In the genomic region with DNA sequence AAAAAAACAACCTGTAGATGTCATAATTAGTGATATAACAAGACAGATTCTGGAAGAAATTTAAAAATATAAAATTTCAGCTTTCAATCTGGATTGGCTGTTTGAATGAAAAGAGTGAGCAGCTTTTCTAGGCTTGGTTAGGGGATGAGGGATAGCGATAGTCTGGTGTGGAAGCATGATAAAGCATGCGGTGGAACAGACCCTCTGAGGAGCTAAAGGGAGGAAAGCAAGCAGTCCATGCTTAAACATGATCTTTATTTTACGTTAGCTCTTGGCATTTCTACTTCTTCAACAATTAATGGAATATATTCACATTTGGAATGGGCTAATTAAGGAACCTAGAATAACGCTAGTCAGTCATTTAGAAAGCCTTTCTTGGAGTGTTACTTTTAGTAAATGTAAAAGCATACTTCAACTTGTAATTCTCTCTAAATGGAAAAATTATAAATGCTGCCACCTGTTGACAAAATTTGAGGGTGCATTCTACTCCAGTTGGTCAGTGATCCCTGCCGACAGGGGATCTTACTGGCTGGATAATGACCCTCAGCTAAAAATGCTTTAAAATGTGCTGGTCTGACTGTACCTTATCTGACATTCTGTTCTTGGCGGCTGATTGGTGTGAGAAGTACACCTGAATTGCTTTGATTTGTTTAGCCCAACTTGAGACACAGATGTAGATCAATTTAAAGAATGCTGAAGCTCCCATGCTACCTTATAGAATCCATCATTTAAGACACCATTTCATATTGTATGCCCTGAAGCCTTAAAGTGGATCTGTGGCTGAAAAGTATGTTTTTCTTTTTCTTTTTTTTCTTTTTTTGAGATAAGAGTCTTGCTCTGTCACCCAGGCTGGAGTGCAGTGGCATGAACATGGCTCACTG, we compare ENCODE assay signal across 8 cellular contexts.
A peak's percentile ranks its signal among the peaks of the same experiment; 100 is the strongest.
DNase-seq lines count a peak whose midpoint lies in the region; ATAC-seq, FAIRE-seq and TF ChIP-seq lines count a peak whose summit lies in the region.

No MANE protein-coding gene starts in this region.

- peak; percentile 52 for ATAC-seq in HG02678 (IDR thresholded peaks at IDR 0.05; ENCODE audit: unreplicated experiment)
- peak; percentile 70 for ATAC-seq in aorta (ENCODE audit: low FRiP score)
- ATAC-seq in activated CD4-positive, CD25-positive, alpha-beta regulatory T cell treated with anti-CD3 and anti-CD28 coated beads, Interleukin-2, amount 50 U/mL, for 24 hours = no peak

- H3K36me3 ChIP-seq in bronchial epithelial cell (ENCODE audit: control insufficient read depth, insufficient read depth, low read length) (peaks cover 1% of the 10 kb centered on the region), aorta (ENCODE audit: control insufficient read depth in 1 of 2, insufficient read depth in 2 of 2, low read length in 1 of 2) (no peaks in the 10 kb centered on the region)

- no peak for FAIRE-seq in bronchial epithelial cell (lab: Jason Lieb, UNC)

- no peak overlapping the region for H3K27ac ChIP-seq in aorta (ENCODE audit: low read depth in 1 of 2, low read length in 2 of 2)

- DNase-seq in NCI-H2081 (lab: John Stamatoyannopoulos, UW) (peak; percentile 6 to 21), NCI-H2081 treated with DMSO at 0.1 percent for 48 hours (lab: John Stamatoyannopoulos, UW) (no peak), NCI-H748 treated with DMSO at 0.1 percent for 48 hours (lab: John Stamatoyannopoulos, UW) (peak; percentile 22), bronchial epithelial cell (ENCODE audit: low read depth) (peak; percentile 45), left kidney (ENCODE audit: low read depth, low spot score) (peak; percentile 62), aorta (no peak)

- intact Hi-C loops in aorta (cut with DNase I) = loop anchor here (5.0 kb wide), 5 partner anchors 57 to 147 kb away; partner anchors contain the start of gene AK4 (in 1 of the 2)

- H3K4me3 ChIP-seq in bronchial epithelial cell (ENCODE audit: low read depth, low read length) (no peak overlapping the region), aorta (ENCODE audit: low read length in 2 of 2) (no peak overlapping the region)

- TF ChIP-seq CTCF in bronchial epithelial cell (IDR thresholded peaks at IDR 0.05; ENCODE audit: insufficient read depth, low read length, severe bottlenecking) = peak; percentile 46

- WGBS in aorta, 2 donors = 33 to 37% methylated on average over 6 of the region's 6 CpGs

- no peaks in the 10 kb centered on the region for H3K4me1 ChIP-seq in aorta (ENCODE audit: control insufficient read depth in 1 of 2, insufficient read depth in 2 of 2, low read length in 2 of 2)

- no peaks in the 10 kb centered on the region for H3K9me3 ChIP-seq in aorta (ENCODE audit: control insufficient read depth, low read length)

- H3K27me3 ChIP-seq in bronchial epithelial cell (ENCODE audit: control insufficient read depth, insufficient read depth, low read length) = no peaks in the 10 kb centered on the region
- no peaks in the 10 kb centered on the region for H3K27me3 ChIP-seq in aorta (ENCODE audit: control insufficient read depth in 1 of 2, insufficient read depth in 2 of 2, low read length in 1 of 2)

Comparison
In these comparisons a context has a peak if more than half of its experiments do, and no peak if none do; other contexts are left out.
1. DNase-seq: peak in NCI-H2081 (2 of 2), NCI-H748 treated with DMSO at 0.1 percent for 48 hours (single experiment), bronchial epithelial cell (single experiment) and left kidney (single experiment); none in NCI-H2081 treated with DMSO at 0.1 percent for 48 hours (single experiment) and aorta (0 of 2).
2. ATAC-seq: peak in HG02678 (single experiment) and aorta (single experiment); none in activated CD4-positive, CD25-positive, alpha-beta regulatory T cell treated with anti-CD3 and anti-CD28 coated beads, Interleukin-2, amount 50 U/mL, for 24 hours (0 of 2).